9 cellular contexts compared by ENCODE assay signal in the genomic region with DNA sequence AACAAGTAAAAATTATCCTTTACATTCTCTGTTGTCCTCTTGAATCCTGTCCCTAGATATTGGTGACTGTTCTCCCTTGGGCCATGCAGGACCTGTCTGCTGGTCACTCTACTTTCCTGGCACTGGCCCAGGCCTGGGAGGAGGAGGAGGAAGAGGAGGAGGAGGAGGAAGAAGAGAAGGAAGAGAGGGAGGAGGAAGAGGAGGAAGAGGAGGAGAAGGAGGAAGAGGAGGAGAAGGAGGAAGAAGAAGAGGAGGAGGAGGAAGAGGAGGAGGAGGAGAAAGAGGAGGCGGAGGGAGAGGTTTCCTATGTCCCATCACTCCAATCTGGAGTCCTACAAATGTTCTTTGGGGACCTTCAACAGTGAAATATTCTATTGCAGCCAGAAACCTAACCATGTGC.
"Had no signal": no experiment of that assay in that cellular context is flagged by ENCODE, and none has a peak within 500 bp of the region (broad histone marks: within the 10 kb centered on the region; RNA-seq: fewer than 3 reads in every experiment).

No MANE protein-coding gene starts in this region.

- DNase-seq: GM23248, GOT3, H7, Kasumi-1, KG1 had no signal

- H3K4me1 ChIP-seq: HAP-1 had no signal

- H3K36me3 ChIP-seq: HAP-1 had no signal

- FAIRE-seq: HepG2, HTR-8/SVneo had no signal

- H3K4me3 ChIP-seq: GM23248, HAP-1 had no signal

- ATAC-seq: HCT116, HepG2 had no signal

- H3K9me3 ChIP-seq: HAP-1 had no signal

- H3K27ac ChIP-seq: GM23248 had no signal

- H3K9ac ChIP-seq: GM23248 had no signal

- H2AFZ ChIP-seq: GM23248 had no signal
